Comparison of ENCODE assay signal across 8 cellular contexts in the genomic region with DNA sequence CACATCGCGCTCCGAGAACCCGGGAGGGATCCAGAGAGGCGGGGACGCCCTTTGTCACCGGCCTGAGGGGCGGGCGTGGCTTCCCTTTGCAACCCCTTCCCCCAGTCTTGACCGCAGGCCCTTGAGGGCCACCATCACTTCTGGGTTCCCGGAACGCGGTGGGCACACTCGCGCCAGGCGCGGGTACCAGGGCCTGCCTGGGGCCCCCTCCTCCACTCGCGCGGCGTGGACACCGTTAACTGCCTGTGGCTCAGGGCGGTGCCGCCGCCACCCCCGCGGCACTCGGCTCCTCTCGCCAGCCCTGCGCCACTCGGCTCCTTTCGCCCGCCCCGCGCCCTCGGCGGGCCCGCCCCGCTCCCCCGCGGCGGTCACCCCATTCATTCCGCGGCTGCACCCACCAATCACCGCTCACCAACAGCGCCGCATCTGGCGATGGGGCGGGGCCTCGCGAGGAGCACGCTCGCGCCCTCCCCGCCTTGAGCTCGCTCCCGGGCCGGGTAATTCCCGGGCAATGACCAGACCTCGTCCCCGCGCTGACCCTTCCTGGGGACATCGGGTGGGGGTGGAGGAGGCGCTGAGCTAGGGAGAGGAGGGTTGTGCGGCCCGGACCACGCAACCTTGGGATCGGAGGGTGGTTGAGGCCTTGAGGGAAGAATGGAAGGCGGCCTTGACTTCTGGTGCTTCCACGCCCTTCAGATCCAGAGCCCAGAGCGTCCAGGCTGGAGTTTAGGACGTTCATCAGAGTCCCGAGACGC. TPM values are rescaled to one million over a fixed set of nuclear protein-coding genes. Genes with fewer than 3 reads are reported as not detected.
DNase-seq lines count a peak whose midpoint lies in the region; ATAC-seq, FAIRE-seq and TF ChIP-seq lines count a peak whose summit lies in the region.

No MANE protein-coding gene starts in this region.

- peak overlapping the region; percentile 89 for H3K18ac ChIP-seq in H9 (ENCODE audit: insufficient read length, low read depth, low read length)

- peaks cover 3% of the 10 kb centered on the region for H3K23me2 ChIP-seq in H9 (ENCODE audit: insufficient read length, low read depth, low read length, poor library complexity, severe bottlenecking)

- H3K36me3 ChIP-seq in MM.1S (replicated peaks; ENCODE audit: insufficient read depth, low read length) = no peaks in the 10 kb centered on the region
- H3K36me3 ChIP-seq in neuron (ENCODE audit: insufficient read depth, low read length) = no peaks in the 10 kb centered on the region
- no peaks in the 10 kb centered on the region for H3K36me3 ChIP-seq in stomach smooth muscle (ENCODE audit: control insufficient read depth in 2 of 2, insufficient read depth in 2 of 2, low read length in 2 of 2)

- peaks cover 11% of the 10 kb centered on the region in 2 experiments; a peak in 4 of 5 replicates for H3K9me3 Mint-ChIP-seq in H9

- peaks cover 3% of the 10 kb centered on the region; the same call in 1 of the 2 replicates for H3K4me1 ChIP-seq in H9 (ENCODE audit: insufficient read depth, low read length)
- H3K4me1 ChIP-seq in MM.1S (ENCODE audit: low read length) = peaks cover 13% of the 10 kb centered on the region
- peaks cover 10% of the 10 kb centered on the region for H3K4me1 ChIP-seq in foreskin keratinocyte
- peaks cover 25% of the 10 kb centered on the region for H3K4me1 ChIP-seq in neuron (ENCODE audit: insufficient read depth, low read length)
- peaks cover 7% of the 10 kb centered on the region for H3K4me1 ChIP-seq in stomach smooth muscle (ENCODE audit: control insufficient read depth, insufficient read depth, low read length)

- H3K9me3 ChIP-seq in H9 (ENCODE audit: control insufficient read depth, low read depth, low read length) = no peaks in the 10 kb centered on the region
- H3K9me3 ChIP-seq in MM.1S (replicated peaks; ENCODE audit: insufficient read depth, low read length) = no peaks in the 10 kb centered on the region
- no peaks in the 10 kb centered on the region for H3K9me3 ChIP-seq in neuron (ENCODE audit: low read length)
- no peaks in the 10 kb centered on the region for H3K9me3 ChIP-seq in stomach smooth muscle (ENCODE audit: control insufficient read depth in 2 of 2, low read length in 2 of 2)

- H3K27me3 Mint-ChIP-seq in H9 (ENCODE audit: low read depth) = peaks cover 24% of the 10 kb centered on the region

- H2BK15ac ChIP-seq in H9 (ENCODE audit: low read depth, low read length) = no peak overlapping the region

- WGBS in H9 (ENCODE audit: extremely low coverage, insufficient read length, low lambda C conversion rate) = no CpG with 5 or more reads among the region's 74 CpGs

- peak overlapping the region; percentile 44 for H4K5ac ChIP-seq in H9 (ENCODE audit: insufficient read length, low read depth, low read length)

- H4K91ac ChIP-seq in H9 (ENCODE audit: insufficient read length, low read depth, low read length) = no peak overlapping the region

- peaks cover 23% of the 10 kb centered on the region in 2 experiments for H3K4me1 Mint-ChIP-seq in H9

- H2AK5ac ChIP-seq in H9 (ENCODE audit: insufficient read length, low read length) = no peak overlapping the region

- H2BK120ac ChIP-seq in H9 (ENCODE audit: low read depth, low read length, poor library complexity, severe bottlenecking) = no peak overlapping the region

- H3K79me2 ChIP-seq in H9 (ENCODE audit: insufficient read depth, low read length) (no peaks in the 10 kb centered on the region), MM.1S (ENCODE audit: low read length) (no peaks in the 10 kb centered on the region)

- peak overlapping the region; percentile 89 for H3K4me3 ChIP-seq in MM.1S (ENCODE audit: low read length)
- peak overlapping the region; percentile 67 for H3K4me3 ChIP-seq in neuron (ENCODE audit: low read length)
- H3K4me3 ChIP-seq in stomach smooth muscle (ENCODE audit: low read length in 2 of 2) = peak overlapping the region; percentile 66 to 84

- H3K4me3 Mint-ChIP-seq in H9 = peak overlapping the region; percentile 74 to 90

- no peak overlapping the region for H3K4ac ChIP-seq in H9 (ENCODE audit: low read depth, low read length)

- H4K8ac ChIP-seq in H9 (replicated peaks; ENCODE audit: insufficient read length, low read depth, low read length) = no peak overlapping the region

- H3K27me3 ChIP-seq in H9 (ENCODE audit: insufficient read depth, low read length) (no peaks in the 10 kb centered on the region), MM.1S (replicated peaks; ENCODE audit: insufficient read depth, low read length) (no peaks in the 10 kb centered on the region), foreskin keratinocyte (no peaks in the 10 kb centered on the region), neuron (ENCODE audit: insufficient read depth, low read length) (no peaks in the 10 kb centered on the region), stomach smooth muscle (ENCODE audit: control insufficient read depth in 1 of 2, insufficient read depth in 2 of 2, low read length in 2 of 2) (no peaks in the 10 kb centered on the region)

- H2BK12ac ChIP-seq in H9 (ENCODE audit: insufficient read length, low read depth, low read length) = peak overlapping the region; percentile 6

- H3K79me1 ChIP-seq in H9 (ENCODE audit: insufficient read depth, low read depth, low read length, poor library complexity, severe bottlenecking) = no peaks in the 10 kb centered on the region

- no peak overlapping the region for H3K27ac ChIP-seq in H9 (ENCODE audit: insufficient read length, low read depth, low read length)
- H3K27ac ChIP-seq in MM.1S (ENCODE audit: low read length) = peak overlapping the region; percentile 47; the same call in 1 of the 2 replicates
- peak overlapping the region; percentile 97 for H3K27ac ChIP-seq in foreskin keratinocyte
- H3K27ac ChIP-seq in stomach smooth muscle (ENCODE audit: low read length) = peak overlapping the region; percentile 90

- H4K20me1 ChIP-seq in H9 (ENCODE audit: control insufficient read depth, insufficient read depth, insufficient read length) (no peaks in the 10 kb centered on the region), MM.1S (ENCODE audit: insufficient read depth, low read length) (no peaks in the 10 kb centered on the region)

- H3K9ac ChIP-seq in H9 (ENCODE audit: extremely low read depth, insufficient read length, low read length) (peak overlapping the region; percentile 59), MM.1S (ENCODE audit: low read length) (peak overlapping the region; percentile 84), stomach smooth muscle (ENCODE audit: low read length in 2 of 2) (peak overlapping the region; percentile 87 to 92)

- peak overlapping the region; percentile 97 for H3K14ac ChIP-seq in H9 (ENCODE audit: insufficient read depth, low read length)

- no peak overlapping the region for H3T11ph ChIP-seq in H9 (ENCODE audit: low read length)

- ATAC-seq in foreskin keratinocyte = peak; percentile 96

- DNase-seq in H9 (peak; percentile 97), MM.1S (peak; percentile 93), SHP77 treated with DMSO at 0.1 percent for 48 hours (lab: John Stamatoyannopoulos, UW) (peak; percentile 82), foreskin keratinocyte (peak; percentile 77 to 88)
- DNase-seq in activated naive CD4-positive, alpha-beta T cell treated with Interleukin-2 at 50 U/mL for 16 hours = peak; percentile 93

- no peak overlapping the region for H2BK20ac ChIP-seq in H9 (ENCODE audit: low read depth, low read length, poor library complexity, severe bottlenecking)

- FAIRE-seq in G401.6 (lab: Jason Lieb, UNC) = peak; percentile 63

- peak overlapping the region; percentile 70 for H3K4me2 ChIP-seq in H9 (ENCODE audit: insufficient read depth, insufficient read length, low read length)
- peak overlapping the region; percentile 81 for H3K4me2 ChIP-seq in MM.1S (ENCODE audit: low read depth, low read length)

- H2BK5ac ChIP-seq in H9 (ENCODE audit: insufficient read length, low read length) = no peak overlapping the region

- H2AFZ ChIP-seq in H9 (ENCODE audit: low read length) (no peak overlapping the region), MM.1S (ENCODE audit: low read length) (peak overlapping the region; percentile 98), neuron (ENCODE audit: low read depth, low read length) (peak overlapping the region; percentile 53)

- no peak for TF ChIP-seq CTCF in H9 (conservative IDR thresholded peaks at IDR 0.05)
- no peak for TF ChIP-seq CTCF in MM.1S (IDR thresholded peaks at IDR 0.05; ENCODE audit: low read length)
- TF ChIP-seq CTCF in foreskin keratinocyte (conservative IDR thresholded peaks at IDR 0.05) = no peak

- peak overlapping the region; percentile 95 to 100 (median 96) for H3K27ac Mint-ChIP-seq in H9

- H3F3A ChIP-seq in MM.1S (ENCODE audit: insufficient read depth, low read length) = peaks cover 10% of the 10 kb centered on the region

- peaks cover 0 to 9% (median 1%) of the 10 kb centered on the region in 3 experiments; a peak in 3 of 7 replicates for H3K36me3 Mint-ChIP-seq in H9 (ENCODE audit: insufficient read depth in 1 of 3, low read depth in 3 of 3)

- no peaks in the 10 kb centered on the region for H3K9me2 ChIP-seq in MM.1S (replicated peaks; ENCODE audit: insufficient read depth, low read length)

- H3K56ac ChIP-seq in H9 (ENCODE audit: insufficient read length, low read depth, low read length) = no peak overlapping the region

- no peak overlapping the region for H3K23ac ChIP-seq in H9 (ENCODE audit: insufficient read length, low read depth, low read length)

RNA-seq across cellular contexts. Expression of a gene that starts 10.5 kb away (rescaled TPM):
- 120 and 121 TPM in 2 replicates for total RNA-seq in H9 (2021)
- 91.9 and 98.3 TPM in 2 replicates for total RNA-seq in foreskin keratinocyte
- polyA plus RNA-seq in foreskin keratinocyte = 51.2 and 59.9 TPM in 2 replicates
